ENCODE assay signal across 39 cellular contexts in genomic region chr2:207719008-207719407, GRCh38.
"Had no signal": no experiment of that assay in that cellular context is flagged by ENCODE, and none has a peak within 500 bp of the region (broad histone marks: within the 10 kb centered on the region; RNA-seq: fewer than 3 reads in every experiment).

No MANE protein-coding gene starts in this region.

- H3K4me3 Mint-ChIP-seq: activated naive CD4-positive, alpha-beta T cell treated with anti-CD3 and anti-CD28 coated beads for 36 hours; activated naive CD4-positive, alpha-beta T cell treated with anti-CD3 and anti-CD28 coated beads, Interleukin-2, amount 10 ng/mL, durations not matched to agents 7 days and 5 days; activated naive CD4-positive, alpha-beta T cell treated with anti-CD3 and anti-CD28 coated beads, Interleukin-2, amount 50 U/mL, for 24 hours; activated naive CD8-positive, alpha-beta T cell; activated naive CD8-positive, alpha-beta T cell treated with anti-CD3 and anti-CD28 coated beads for 36 hours; activated naive CD8-positive, alpha-beta T cell treated with anti-CD3 and anti-CD28 coated beads, Interleukin-2, amount 10 ng/mL, durations not matched to agents 7 days and 5 days; activated naive CD8-positive, alpha-beta T cell treated with anti-CD3 and anti-CD28 coated beads, Interleukin-2, amount 50 U/mL, for 24 hours; activated T-cell treated with anti-CD3 and anti-CD28 coated beads, Interleukin-2, amount 50 U/mL, for 24 hours; activated T-cell treated with anti-CD3 and anti-CD28 coated beads, Interleukin-2, amount 50 U/mL, for 4 hours; activated T-cell treated with anti-CD3 and anti-CD28 coated beads, Interleukin-2, amount 50 U/mL, for 72 hours; activated T-helper 1 cell treated with anti-CD3 and anti-CD28 coated beads, Interleukin-12 subunit alpha, Interleukin-12 subunit beta, Interleukin-2, Interleukin-4 antibody, amounts not matched to agents 30 ng/mL and 10 ng/mL and 1 ng/mL, durations not matched to agents 14 hours and 24 hours and 36 hours; activated T-helper 17 cell treated with anti-CD3 and anti-CD28 coated beads, Interleukin-2, amount 50 U/mL, for 72 hours; brain; central memory CD8-positive, alpha-beta T cell had no signal

- H3K36me3 Mint-ChIP-seq: activated naive CD4-positive, alpha-beta T cell treated with anti-CD3 and anti-CD28 coated beads, Interleukin-2, amount 50 U/mL, for 72 hours; activated naive CD8-positive, alpha-beta T cell had no signal

- H3K4me3 ChIP-seq: adrenal gland, ascending aorta, body of pancreas, breast epithelium, cardiac muscle cell had no signal

- H3K4me1 ChIP-seq: adrenal gland, breast epithelium had no signal

- FAIRE-seq: astrocyte, bronchial epithelial cell had no signal

- ATAC-seq: activated naive CD4-positive, alpha-beta T cell treated with anti-CD3 and anti-CD28 coated beads, Interleukin-2, amount 50 U/mL, for 72 hours; activated naive CD8-positive, alpha-beta T cell treated with anti-CD3 and anti-CD28 coated beads, Interleukin-2, amount 50 U/mL, for 24 hours; activated T-cell treated with anti-CD3 and anti-CD28 coated beads, Interleukin-2, amount 50 U/mL, for 4 hours; activated T-cell treated with anti-CD3 and anti-CD28 coated beads, Interleukin-2, amount 50 U/mL, for 72 hours; activated T-helper 17 cell treated with anti-CD3 and anti-CD28 coated beads, Interleukin-2, amount 50 U/mL, for 72 hours; body of pancreas had no signal

- H3K27ac Mint-ChIP-seq: activated naive CD4-positive, alpha-beta T cell treated with anti-CD3 and anti-CD28 coated beads for 36 hours; activated naive CD4-positive, alpha-beta T cell treated with anti-CD3 and anti-CD28 coated beads, Interleukin-2, amount 10 ng/mL, durations not matched to agents 7 days and 5 days; activated naive CD4-positive, alpha-beta T cell treated with anti-CD3 and anti-CD28 coated beads, Interleukin-2, amount 50 U/mL, for 24 hours; activated naive CD4-positive, alpha-beta T cell treated with anti-CD3 and anti-CD28 coated beads, Interleukin-2, amount 50 U/mL, for 72 hours; activated naive CD8-positive, alpha-beta T cell; activated naive CD8-positive, alpha-beta T cell treated with anti-CD3 and anti-CD28 coated beads for 36 hours; activated naive CD8-positive, alpha-beta T cell treated with anti-CD3 and anti-CD28 coated beads, Interleukin-2, amount 10 ng/mL, durations not matched to agents 7 days and 5 days; activated naive CD8-positive, alpha-beta T cell treated with anti-CD3 and anti-CD28 coated beads, Interleukin-2, amount 50 U/mL, for 24 hours; activated T-cell treated with anti-CD3 and anti-CD28 coated beads, Interleukin-2, amount 50 U/mL, for 24 hours; activated T-cell treated with anti-CD3 and anti-CD28 coated beads, Interleukin-2, amount 50 U/mL, for 72 hours; activated T-helper 1 cell treated with anti-CD3 and anti-CD28 coated beads, Interleukin-12 subunit alpha, Interleukin-12 subunit beta, Interleukin-2, Interleukin-4 antibody, amounts not matched to agents 30 ng/mL and 10 ng/mL and 1 ng/mL, durations not matched to agents 14 hours and 24 hours and 36 hours; activated T-helper 17 cell treated with anti-CD3 and anti-CD28 coated beads, Interleukin-2, amount 50 U/mL, for 72 hours; activated T-helper 2 cell treated with anti-CD3 and anti-CD28 coated beads, Interferon-gamma antibody, Interleukin-2, Interleukin-4, amounts not matched to agents 10 μg/mL and 5 μg/mL and 100 μg/mL, durations not matched to agents 14 hours and 24 hours and 36 hours; brain had no signal

- H3K36me3 ChIP-seq: adrenal gland, ascending aorta, breast epithelium had no signal

- H3K27me3 Mint-ChIP-seq: activated naive CD4-positive, alpha-beta T cell treated with anti-CD3 and anti-CD28 coated beads, Interleukin-2, amount 10 ng/mL, durations not matched to agents 7 days and 5 days; activated naive CD4-positive, alpha-beta T cell treated with anti-CD3 and anti-CD28 coated beads, Interleukin-2, amount 50 U/mL, for 24 hours; activated naive CD8-positive, alpha-beta T cell; activated naive CD8-positive, alpha-beta T cell treated with anti-CD3 and anti-CD28 coated beads for 36 hours; activated naive CD8-positive, alpha-beta T cell treated with anti-CD3 and anti-CD28 coated beads, Interleukin-2, amount 10 ng/mL, durations not matched to agents 7 days and 5 days; activated naive CD8-positive, alpha-beta T cell treated with anti-CD3 and anti-CD28 coated beads, Interleukin-2, amount 50 U/mL, for 24 hours; activated T-cell treated with anti-CD3 and anti-CD28 coated beads, Interleukin-2, amount 50 U/mL, for 24 hours; activated T-helper 17 cell treated with anti-CD3 and anti-CD28 coated beads, Interleukin-2, amount 50 U/mL, for 72 hours; brain; central memory CD8-positive, alpha-beta T cell had no signal

- H3K9me3 ChIP-seq: adrenal gland, ascending aorta, body of pancreas, breast epithelium had no signal

- DNase-seq: activated effector memory CD4-positive, alpha-beta T cell treated with anti-CD3 and anti-CD28 coated beads, Interleukin-2, amount 50 U/mL, for 16 hours; activated effector memory CD4-positive, alpha-beta T cell treated with Interleukin-2 at 50 U/mL for 16 hours; activated gamma-delta T cell; activated gamma-delta T cell treated with Interleukin-2 at 50 U/mL for 16 hours; activated naive CD4-positive, alpha-beta T cell; activated naive CD4-positive, alpha-beta T cell treated with anti-CD3 and anti-CD28 coated beads for 36 hours; activated naive CD4-positive, alpha-beta T cell treated with anti-CD3 and anti-CD28 coated beads, Interleukin-2, amount 10 ng/mL, durations not matched to agents 7 days and 5 days; activated naive CD4-positive, alpha-beta T cell treated with Interleukin-2 at 50 U/mL for 16 hours; activated naive CD8-positive, alpha-beta T cell treated with anti-CD3 and anti-CD28 coated beads for 36 hours; activated naive CD8-positive, alpha-beta T cell treated with anti-CD3 and anti-CD28 coated beads, Interleukin-2, amount 10 ng/mL, durations not matched to agents 7 days and 5 days; activated naive CD8-positive, alpha-beta T cell treated with anti-CD3 and anti-CD28 coated beads, Interleukin-2, amount 50 U/mL, for 24 hours; activated T-cell treated with anti-CD3 and anti-CD28 coated beads, Interleukin-2, amount 50 U/mL, for 1 hour; activated T-cell treated with anti-CD3 and anti-CD28 coated beads, Interleukin-2, amount 50 U/mL, for 24 hours; activated T-cell treated with anti-CD3 and anti-CD28 coated beads, Interleukin-2, amount 50 U/mL, for 4 hours; activated T-cell treated with anti-CD3 and anti-CD28 coated beads, Interleukin-2, amount 50 U/mL, for 48 hours; activated T-cell treated with anti-CD3 and anti-CD28 coated beads, Interleukin-2, amount 50 U/mL, for 72 hours; adrenal gland; amniotic stem cell; amygdala; anterior cingulate cortex; aorta; body of pancreas; brain microvascular endothelial cell; caudate nucleus; central memory CD4-positive, alpha-beta T cell; cerebellar nuclear complex had no signal

- H3K27me3 ChIP-seq: adrenal gland, ascending aorta, body of pancreas, brain microvascular endothelial cell, breast epithelium, cardiac muscle cell had no signal

- H3K9me3 Mint-ChIP-seq: activated naive CD4-positive, alpha-beta T cell treated with anti-CD3 and anti-CD28 coated beads for 36 hours; activated naive CD4-positive, alpha-beta T cell treated with anti-CD3 and anti-CD28 coated beads, Interleukin-2, amount 10 ng/mL, durations not matched to agents 7 days and 5 days; activated naive CD4-positive, alpha-beta T cell treated with anti-CD3 and anti-CD28 coated beads, Interleukin-2, amount 50 U/mL, for 24 hours; activated naive CD4-positive, alpha-beta T cell treated with anti-CD3 and anti-CD28 coated beads, Interleukin-2, amount 50 U/mL, for 72 hours; activated naive CD8-positive, alpha-beta T cell treated with anti-CD3 and anti-CD28 coated beads for 36 hours; activated naive CD8-positive, alpha-beta T cell treated with anti-CD3 and anti-CD28 coated beads, Interleukin-2, amount 10 ng/mL, durations not matched to agents 7 days and 5 days; activated naive CD8-positive, alpha-beta T cell treated with anti-CD3 and anti-CD28 coated beads, Interleukin-2, amount 50 U/mL, for 24 hours; activated T-cell treated with anti-CD3 and anti-CD28 coated beads, Interleukin-2, amount 50 U/mL, for 24 hours; activated T-cell treated with anti-CD3 and anti-CD28 coated beads, Interleukin-2, amount 50 U/mL, for 4 hours; activated T-cell treated with anti-CD3 and anti-CD28 coated beads, Interleukin-2, amount 50 U/mL, for 72 hours; activated T-helper 1 cell treated with anti-CD3 and anti-CD28 coated beads, Interleukin-12 subunit alpha, Interleukin-12 subunit beta, Interleukin-2, Interleukin-4 antibody, amounts not matched to agents 30 ng/mL and 10 ng/mL and 1 ng/mL, durations not matched to agents 14 hours and 24 hours and 36 hours; activated T-helper 17 cell treated with anti-CD3 and anti-CD28 coated beads, Interleukin-2, amount 50 U/mL, for 72 hours; activated T-helper 2 cell treated with anti-CD3 and anti-CD28 coated beads, Interferon-gamma antibody, Interleukin-2, Interleukin-4, amounts not matched to agents 10 μg/mL and 5 μg/mL and 100 μg/mL, durations not matched to agents 14 hours and 24 hours and 36 hours; central memory CD8-positive, alpha-beta T cell had no signal

- H3K27ac ChIP-seq: adrenal gland, ascending aorta, body of pancreas, brain microvascular endothelial cell, breast epithelium, cardiac muscle cell had no signal
